ENCODE assay signal across 9 cellular contexts in the genomic region with DNA sequence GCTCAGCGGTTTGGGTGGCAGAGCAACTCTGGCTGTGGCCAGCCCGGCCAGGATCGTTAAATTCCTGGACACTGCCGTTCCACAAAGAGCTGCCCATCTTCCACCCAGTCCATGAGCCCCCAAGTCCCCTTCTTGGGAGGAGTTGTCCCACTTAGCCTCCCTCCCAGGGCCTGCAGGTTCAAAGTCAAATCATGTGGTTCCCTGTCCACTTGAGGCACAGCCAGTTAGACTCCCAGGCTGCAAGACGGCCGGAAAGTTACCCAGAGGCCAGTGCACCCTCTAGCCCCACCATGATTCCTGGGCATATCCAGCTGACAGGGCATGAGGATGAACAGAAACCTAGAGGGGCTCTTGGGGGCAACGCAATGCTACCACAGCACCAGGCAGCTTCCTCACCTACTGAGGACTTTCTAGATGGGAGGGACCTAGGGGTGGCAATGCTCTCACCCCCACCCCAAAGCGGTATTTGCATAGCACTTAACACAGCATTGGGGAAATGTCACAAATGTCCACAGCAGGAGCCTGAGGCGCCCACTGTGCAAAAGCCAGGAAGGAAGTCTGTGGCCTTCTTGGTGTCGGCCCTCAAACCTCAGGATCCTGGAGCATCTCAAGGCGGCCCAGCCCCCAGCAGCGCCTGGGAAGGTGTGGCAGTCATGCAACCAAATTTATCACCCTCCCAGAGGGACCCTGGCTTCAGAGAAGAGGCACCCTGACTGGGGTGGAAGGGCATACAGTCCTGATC. TPM values are rescaled to one million over a fixed set of nuclear protein-coding genes. Genes with fewer than 3 reads are reported as not detected.
A peak's percentile ranks its signal among the peaks of the same experiment; 100 is the strongest.
DNase-seq lines count a peak whose midpoint lies in the region; ATAC-seq and TF ChIP-seq lines count a peak whose summit lies in the region.
"Had no signal": no experiment of that assay in that cellular context is flagged by ENCODE, and none has a peak within 500 bp of the region (broad histone marks: within the 10 kb centered on the region; RNA-seq: fewer than 3 reads in every experiment).

No MANE protein-coding gene starts in this region.

- H2AFZ ChIP-seq in GM23248 = no peak overlapping the region

- H3K4me3 Mint-ChIP-seq in CD4-positive, alpha-beta T cell = peak overlapping the region; percentile 65

- POLR2A ChIA-PET in CD4-positive, alpha-beta T cell (lab: Charles Lee) = no interaction called here

- WGBS in GM23248 (ENCODE audit: low coverage in 1 of 2, low lambda C conversion rate in 2 of 2, missing lambda C conversion rate in 2 of 2), 2 experiments = 86 to 88% methylated on average over 12 of the region's 12 CpGs

- peak in 1 of 10 experiments; percentile 22 for DNase-seq in CD4-positive, alpha-beta T cell
- DNase-seq in GM13977 (ENCODE audit: low spot score) = peak; percentile 28
- peak; percentile 33 for DNase-seq in lower lobe of right lung
- no peak for DNase-seq in NCI-H1417 (lab: John Stamatoyannopoulos, UW)
- DNase-seq in glomerular visceral epithelial cell (ENCODE audit: extremely low spot score) = no peak
- no peak for DNase-seq in GM23248

- no peaks in the 10 kb centered on the region for H3F3A ChIP-seq in GM23248 (ENCODE audit: insufficient read depth)

- no peak for ATAC-seq in CD4-positive, alpha-beta T cell (ENCODE audit: poor library complexity)
- no peak for ATAC-seq in lower lobe of right lung
- ATAC-seq in HG02610 (IDR thresholded peaks at IDR 0.05; ENCODE audit: unreplicated experiment) = no peak

- in situ Hi-C loops in GM13977 (cut with MboI; ENCODE audit: low pct_unique_long_range_greater_than_20kb, low sequenced_read_pairs, unreplicated experiment) (no loop called here), GM23248 (cut with MboI) (loop anchor here (10.0 kb wide), 1 partner anchor 52 kb away; no protein-coding TSS in a partner anchor)

- no peaks in the 10 kb centered on the region for H3K9me3 ChIP-seq in CD4-positive, alpha-beta T cell (ENCODE audit: control insufficient read depth, low read length)
- no peaks in the 10 kb centered on the region for H3K9me3 ChIP-seq in lower lobe of right lung
- no peaks in the 10 kb centered on the region for H3K9me3 ChIP-seq in GM23248 (ENCODE audit: low read depth)
- H3K9me3 ChIP-seq: heart left ventricle had no signal

- H3K4me3 ChIP-seq in lower lobe of right lung (no peak overlapping the region), GM23248 (no peak overlapping the region)

- no peaks in the 10 kb centered on the region for H4K20me1 ChIP-seq in GM23248 (ENCODE audit: insufficient read depth)

- H3K27me3 Mint-ChIP-seq in CD4-positive, alpha-beta T cell = peaks cover 56% of the 10 kb centered on the region

- CTCF ChIA-PET in CD4-positive, alpha-beta T cell (lab: Charles Lee) = no interaction called here

- no peak overlapping the region for H3K27ac ChIP-seq in CD4-positive, alpha-beta T cell (ENCODE audit: low read depth, low read length)
- H3K27ac ChIP-seq in VCaP (peak overlapping the region; percentile 84; the same call in 1 of the 2 replicates), lower lobe of right lung (no peak overlapping the region), GM23248 (no peak overlapping the region)
- H3K27ac ChIP-seq: heart left ventricle had no signal

- H3K4me1 Mint-ChIP-seq in CD4-positive, alpha-beta T cell (ENCODE audit: low read depth) = peaks cover 11% of the 10 kb centered on the region

- peaks cover 52% of the 10 kb centered on the region for H3K27me3 ChIP-seq in CD4-positive, alpha-beta T cell (ENCODE audit: control insufficient read depth, insufficient read depth, low read length)
- H3K27me3 ChIP-seq in lower lobe of right lung (ENCODE audit: low read depth) (peaks cover 42% of the 10 kb centered on the region), GM23248 (replicated peaks; ENCODE audit: insufficient read depth) (no peaks in the 10 kb centered on the region)

- H3K4me1 ChIP-seq in lower lobe of right lung = peaks cover 21% of the 10 kb centered on the region
- no peaks in the 10 kb centered on the region for H3K4me1 ChIP-seq in GM23248 (ENCODE audit: insufficient read depth)

- H3K9ac ChIP-seq in GM23248 = no peak overlapping the region

- H3K4me2 ChIP-seq in GM23248 (ENCODE audit: unreplicated experiment) = no peak overlapping the region

- no peaks in the 10 kb centered on the region for H3K9me3 Mint-ChIP-seq in CD4-positive, alpha-beta T cell

- H3K27ac Mint-ChIP-seq in CD4-positive, alpha-beta T cell = no peak overlapping the region

- no peak for TF ChIP-seq CTCF in CD4-positive, alpha-beta T cell (IDR thresholded peaks at IDR 0.05)
- TF ChIP-seq CTCF in GM13977 (IDR thresholded peaks at IDR 0.05; ENCODE audit: extremely low read depth, insufficient read depth, missing control alignments) (no peak), VCaP (conservative IDR thresholded peaks at IDR 0.05) (no peak), lower lobe of right lung (IDR thresholded peaks at IDR 0.05) (no peak)

- H3K36me3 ChIP-seq in lower lobe of right lung (no peaks in the 10 kb centered on the region), GM23248 (ENCODE audit: low read depth) (no peaks in the 10 kb centered on the region)
- H3K36me3 ChIP-seq: heart left ventricle had no signal

- H3K9me2 ChIP-seq in GM23248 (ENCODE audit: insufficient read depth) = no peaks in the 10 kb centered on the region

- intact Hi-C loops in CD4-positive, alpha-beta T cell (cut with DNase I, micrococcal nuclease) = loop anchor here in 1 of 2 experiments (5.0 kb wide), 1 partner anchor 49 kb away; no protein-coding TSS in a partner anchor
- intact Hi-C loops in lower lobe of right lung (cut with DNase I) = no loop called here

- H3K36me3 Mint-ChIP-seq in CD4-positive, alpha-beta T cell (ENCODE audit: low read depth) = no peaks in the 10 kb centered on the region

- no peaks in the 10 kb centered on the region for H3K79me2 ChIP-seq in GM23248 (ENCODE audit: insufficient read depth)

RNA-seq across cellular contexts. Expression of a gene that starts 45.4 kb away (rescaled TPM):
- total RNA-seq in CD4-positive, alpha-beta T cell = not detected
- total RNA-seq in lower lobe of right lung = 2.2 TPM
- 1.5 and 3.0 TPM in 2 replicates for total RNA-seq in GM23248 (2014; rRNA removed; shearing (Covaris generic))
- 1.7 and 2.1 TPM in 2 replicates for polyA plus RNA-seq in GM23248 (2016; fragmentation: Nextera tagmentation; extraction: Ambion mirVana)

Comparison
In these comparisons a context has a peak if more than half of its experiments do, and no peak if none do; other contexts are left out.
1. DNase-seq: peak in GM13977 (single experiment) and lower lobe of right lung (single experiment); none in NCI-H1417 (0 of 3), glomerular visceral epithelial cell (single experiment) and GM23248 (single experiment).